Comparison of ENCODE assay signal across 9 cellular contexts in the genomic region with DNA sequence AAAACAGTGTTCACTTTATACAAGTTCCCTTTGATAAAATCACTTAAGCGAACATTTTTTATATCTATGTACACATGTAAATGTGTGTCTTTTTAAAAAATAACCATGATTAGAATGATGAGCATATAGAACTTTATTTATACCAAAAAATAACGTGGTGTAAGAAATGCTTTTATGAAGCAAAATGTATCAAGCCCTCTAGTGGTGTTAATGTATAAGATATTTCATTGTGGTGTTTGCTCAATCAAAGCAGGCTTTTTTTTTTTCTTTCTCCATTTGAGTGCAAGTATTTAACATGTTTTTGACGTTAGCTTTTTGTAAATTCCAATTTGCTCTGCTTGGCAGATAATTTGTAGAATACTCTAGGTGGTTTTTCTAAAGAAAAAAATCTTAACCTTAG.
DNase-seq lines count a peak whose midpoint lies in the region; ATAC-seq, FAIRE-seq and TF ChIP-seq lines count a peak whose summit lies in the region.
"Had no signal": no experiment of that assay in that cellular context is flagged by ENCODE, and none has a peak within 500 bp of the region (broad histone marks: within the 10 kb centered on the region; RNA-seq: fewer than 3 reads in every experiment).

No MANE protein-coding gene starts in this region.

- H3K4me1 Mint-ChIP-seq in glutamatergic neuron (ENCODE audit: low read depth, unreplicated experiment) = no peaks in the 10 kb centered on the region

- no peaks in the 10 kb centered on the region for H3K9me3 Mint-ChIP-seq in glutamatergic neuron (ENCODE audit: unreplicated experiment)

- ATAC-seq in RWPE2 (ENCODE audit: low read depth) = no peak

- H3K36me3 Mint-ChIP-seq in glutamatergic neuron (ENCODE audit: unreplicated experiment) = no peaks in the 10 kb centered on the region

- no peak overlapping the region for H3K4me3 ChIP-seq in RWPE2 (ENCODE audit: severe bottlenecking)

- TF ChIP-seq CTCF in RWPE2 (IDR thresholded peaks at IDR 0.05; ENCODE audit: poor library complexity, severe bottlenecking) (peak; percentile 73), glutamatergic neuron (IDR thresholded peaks at IDR 0.05; ENCODE audit: partially characterized antibody, unreplicated experiment) (peak; percentile 81)

- no peaks in the 10 kb centered on the region for H3K27me3 ChIP-seq in RWPE2 (ENCODE audit: insufficient read depth, poor library complexity, severe bottlenecking)

- H3K27me3 Mint-ChIP-seq in glutamatergic neuron (ENCODE audit: unreplicated experiment) = no peaks in the 10 kb centered on the region

- no peak overlapping the region for H3K27ac ChIP-seq in RWPE2 (ENCODE audit: poor library complexity, severe bottlenecking)

- H3K9me3 ChIP-seq in RWPE2 (ENCODE audit: severe bottlenecking) = no peaks in the 10 kb centered on the region

- no peaks in the 10 kb centered on the region for H3K4me1 ChIP-seq in RWPE2 (ENCODE audit: insufficient read depth, poor library complexity, severe bottlenecking)

- FAIRE-seq in RCC 7860 (lab: Jason Lieb, UNC) = no peak

- H3K36me3 ChIP-seq in RWPE2 (ENCODE audit: low read depth) = no peaks in the 10 kb centered on the region

- H3K27ac Mint-ChIP-seq in glutamatergic neuron (ENCODE audit: unreplicated experiment) = no peak overlapping the region

- H3K4me3 Mint-ChIP-seq in glutamatergic neuron (ENCODE audit: unreplicated experiment) = no peak overlapping the region

- DNase-seq in COLO829 (ENCODE audit: low spot score) = peak; percentile 8
- peak; percentile 2 for DNase-seq in HS-5 (ENCODE audit: low read depth)
- no peak for DNase-seq in RWPE2 (ENCODE audit: low spot score)
- no peak for DNase-seq in glutamatergic neuron
- no peak for DNase-seq in DMS79 (lab: John Stamatoyannopoulos, UW)
- no peak for DNase-seq in OCI-M2 (lab: John Stamatoyannopoulos, UW; ENCODE audit: unreplicated experiment)
- DNase-seq in RCC 7860 (ENCODE audit: low spot score) = no peak
- DNase-seq in GDM1 (lab: John Stamatoyannopoulos, UW) = no peak
- DNase-seq: NK-92 treated with Interleukin-12 subunit alpha and Interleukin-12 subunit beta, amount 100 ng/mL, for 24 hours had no signal

Comparison
In these comparisons a context has a peak if more than half of its experiments do, and no peak if none do; other contexts are left out.
1. DNase-seq: peak in COLO829 (single experiment) and HS-5 (single experiment); none in RWPE2 (single experiment), glutamatergic neuron (single experiment), DMS79 (single experiment), OCI-M2 (single experiment), RCC 7860 (single experiment) and GDM1 (single experiment).